Comparison of ENCODE assay signal across 8 cellular contexts in genomic region chr4:67288964-67289363, GRCh38.
DNase-seq lines count a peak whose midpoint lies in the region; ATAC-seq and TF ChIP-seq lines count a peak whose summit lies in the region.

No MANE protein-coding gene starts in this region.

- no peaks in the 10 kb centered on the region for H3K9me3 ChIP-seq in CD4-positive, alpha-beta memory T cell (ENCODE audit: control insufficient read depth in 1 of 2, low read length in 2 of 2)
- H3K9me3 ChIP-seq in aorta (ENCODE audit: control insufficient read depth, low read length), result peaks cover 2% of the 10 kb centered on the region

- peak; percentile 54 for TF ChIP-seq CTCF in GM20000 (IDR thresholded peaks at IDR 0.05; ENCODE audit: extremely low read depth, missing control alignments)

- no peaks in the 10 kb centered on the region for H3K4me1 Mint-ChIP-seq in CD4-positive, alpha-beta memory T cell

- H3K4me3 Mint-ChIP-seq in CD4-positive, alpha-beta memory T cell, result no peak overlapping the region

- intact Hi-C loops in CD4-positive, alpha-beta memory T cell (cut with micrococcal nuclease), result no loop called here
- intact Hi-C loops in aorta (cut with DNase I), result no loop called here

- H3K27me3 ChIP-seq in CD4-positive, alpha-beta memory T cell (ENCODE audit: insufficient read depth, low read length), result no peaks in the 10 kb centered on the region
- no peaks in the 10 kb centered on the region for H3K27me3 ChIP-seq in aorta (ENCODE audit: control insufficient read depth in 1 of 2, insufficient read depth in 2 of 2, low read length in 1 of 2)

- CTCF ChIA-PET in CD4-positive, alpha-beta memory T cell (lab: Charles Lee; ENCODE audit: partially characterized antibody), result no interaction called here

- POLR2A ChIA-PET in CD4-positive, alpha-beta memory T cell (lab: Charles Lee; ENCODE audit: partially characterized antibody), result no interaction called here

- no peaks in the 10 kb centered on the region for H3K36me3 Mint-ChIP-seq in CD4-positive, alpha-beta memory T cell

- no peak overlapping the region for H3K27ac Mint-ChIP-seq in CD4-positive, alpha-beta memory T cell

- DNase-seq in EH (ENCODE audit: low read depth) (peak; percentile 7), GM20000 (ENCODE audit: low spot score) (peak; percentile 33), M059J (ENCODE audit: low read depth) (peak; percentile 10), amniotic stem cell (lab: John Stamatoyannopoulos, UW) (peak; percentile 9), NCI-H2196 treated with DMSO at 0.1 percent for 48 hours (lab: John Stamatoyannopoulos, UW; ENCODE audit: unreplicated experiment) (no peak), NCI-H1048 (lab: John Stamatoyannopoulos, UW) (no peak), aorta (no peak)
- no peak for DNase-seq in CD4-positive, alpha-beta memory T cell

- H3K27me3 Mint-ChIP-seq in CD4-positive, alpha-beta memory T cell, result no peaks in the 10 kb centered on the region

- no peak overlapping the region for H3K4me3 ChIP-seq in CD4-positive, alpha-beta memory T cell (ENCODE audit: low read length in 2 of 2)
- no peak overlapping the region for H3K4me3 ChIP-seq in aorta (ENCODE audit: low read length in 2 of 2)

- no peaks in the 10 kb centered on the region for H3K4me1 ChIP-seq in CD4-positive, alpha-beta memory T cell (ENCODE audit: insufficient read depth, low read length)
- no peaks in the 10 kb centered on the region for H3K4me1 ChIP-seq in aorta (ENCODE audit: control insufficient read depth in 1 of 2, insufficient read depth in 2 of 2, low read length in 2 of 2)

- WGBS in aorta, 2 donors, result 59 to 63% methylated on average over 4 of the region's 4 CpGs

- no peak for ATAC-seq in aorta (ENCODE audit: low FRiP score)

- no peaks in the 10 kb centered on the region for H3K36me3 ChIP-seq in CD4-positive, alpha-beta memory T cell (ENCODE audit: insufficient read depth, low read length)
- no peaks in the 10 kb centered on the region for H3K36me3 ChIP-seq in aorta (ENCODE audit: control insufficient read depth in 1 of 2, insufficient read depth in 2 of 2, low read length in 1 of 2)

- H3K27ac ChIP-seq in CD4-positive, alpha-beta memory T cell (ENCODE audit: low read depth, low read length), result no peak overlapping the region
- H3K27ac ChIP-seq in aorta (ENCODE audit: low read depth in 1 of 2, low read length in 2 of 2), result no peak overlapping the region

- peaks cover 0 to 4% (median 0%) of the 10 kb centered on the region in 8 donors for H3K9me3 Mint-ChIP-seq in CD4-positive, alpha-beta memory T cell

Comparison
In these comparisons a context has a peak if more than half of its experiments do, and no peak if none do; other contexts are left out.
1. DNase-seq: peak in EH (single experiment), GM20000 (single experiment), M059J (single experiment) and amniotic stem cell (single experiment); none in NCI-H2196 treated with DMSO at 0.1 percent for 48 hours (single experiment), CD4-positive, alpha-beta memory T cell (0 of 5), NCI-H1048 (single experiment) and aorta (0 of 2).